In genomic region chr5:138770977-138771376, GRCh38 we compare ENCODE assay signal across 13 cellular contexts.
"Had no signal": no experiment of that assay in that cellular context is flagged by ENCODE, and none has a peak within 500 bp of the region (broad histone marks: within the 10 kb centered on the region; RNA-seq: fewer than 3 reads in every experiment).

No MANE protein-coding gene starts in this region.

- H3K36me3 ChIP-seq: neutrophil had no signal

- H3K4me2 ChIP-seq: smooth muscle cell had no signal

- DNase-seq: activated CD4-positive, alpha-beta memory T cell treated with anti-CD3 and anti-CD28 coated beads, Interleukin-2, amount 10 ng/mL, durations not matched to agents 7 days and 5 days; activated CD4-positive, alpha-beta T cell treated with anti-CD3 and anti-CD28 coated beads for 1 hour; activated gamma-delta T cell; activated naive CD8-positive, alpha-beta T cell treated with anti-CD3 and anti-CD28 coated beads for 36 hours; activated T-cell treated with anti-CD3 and anti-CD28 coated beads, Interleukin-2, amount 50 U/mL, for 48 hours; naive thymus-derived CD4-positive, alpha-beta T cell; right cardiac atrium had no signal

- ATAC-seq: esophagus mucosa; naive thymus-derived CD4-positive, alpha-beta T cell had no signal

- H3K4me3 Mint-ChIP-seq: activated CD4-positive, alpha-beta memory T cell treated with anti-CD3 and anti-CD28 coated beads, Interleukin-2, amount 10 ng/mL, durations not matched to agents 7 days and 5 days; activated naive CD8-positive, alpha-beta T cell treated with anti-CD3 and anti-CD28 coated beads for 36 hours; naive thymus-derived CD4-positive, alpha-beta T cell; T-helper 2 cell treated with Interferon-gamma antibody and Interleukin-4, amounts not matched to agents 5 μg/mL and 100 μg/mL, for 36 hours had no signal

- H3K27me3 Mint-ChIP-seq: activated CD4-positive, alpha-beta memory T cell treated with anti-CD3 and anti-CD28 coated beads, Interleukin-2, amount 10 ng/mL, durations not matched to agents 7 days and 5 days; progenitor cell of endocrine pancreas had no signal

- H3K27me3 ChIP-seq: neutrophil, tibial nerve had no signal

- H3K9me3 Mint-ChIP-seq: activated CD4-positive, alpha-beta memory T cell treated with anti-CD3 and anti-CD28 coated beads, Interleukin-2, amount 10 ng/mL, durations not matched to agents 7 days and 5 days; activated naive CD8-positive, alpha-beta T cell treated with anti-CD3 and anti-CD28 coated beads for 36 hours; T-helper 2 cell treated with Interferon-gamma antibody and Interleukin-4, amounts not matched to agents 5 μg/mL and 100 μg/mL, for 36 hours had no signal

- H3K36me3 Mint-ChIP-seq: activated naive CD8-positive, alpha-beta T cell treated with anti-CD3 and anti-CD28 coated beads for 36 hours had no signal

- H3K4me1 Mint-ChIP-seq: activated naive CD8-positive, alpha-beta T cell treated with anti-CD3 and anti-CD28 coated beads for 36 hours had no signal

- H3K27ac Mint-ChIP-seq: activated CD4-positive, alpha-beta memory T cell treated with anti-CD3 and anti-CD28 coated beads, Interleukin-2, amount 10 ng/mL, durations not matched to agents 7 days and 5 days; activated naive CD8-positive, alpha-beta T cell treated with anti-CD3 and anti-CD28 coated beads for 36 hours; naive thymus-derived CD4-positive, alpha-beta T cell; T-helper 2 cell treated with Interferon-gamma antibody and Interleukin-4, amounts not matched to agents 5 μg/mL and 100 μg/mL, for 36 hours had no signal

- H3K27ac ChIP-seq: neutrophil had no signal

- H3K4me3 ChIP-seq: smooth muscle cell, tibial nerve had no signal
